ENCODE assay signal across 1 cellular context in the genomic region with DNA sequence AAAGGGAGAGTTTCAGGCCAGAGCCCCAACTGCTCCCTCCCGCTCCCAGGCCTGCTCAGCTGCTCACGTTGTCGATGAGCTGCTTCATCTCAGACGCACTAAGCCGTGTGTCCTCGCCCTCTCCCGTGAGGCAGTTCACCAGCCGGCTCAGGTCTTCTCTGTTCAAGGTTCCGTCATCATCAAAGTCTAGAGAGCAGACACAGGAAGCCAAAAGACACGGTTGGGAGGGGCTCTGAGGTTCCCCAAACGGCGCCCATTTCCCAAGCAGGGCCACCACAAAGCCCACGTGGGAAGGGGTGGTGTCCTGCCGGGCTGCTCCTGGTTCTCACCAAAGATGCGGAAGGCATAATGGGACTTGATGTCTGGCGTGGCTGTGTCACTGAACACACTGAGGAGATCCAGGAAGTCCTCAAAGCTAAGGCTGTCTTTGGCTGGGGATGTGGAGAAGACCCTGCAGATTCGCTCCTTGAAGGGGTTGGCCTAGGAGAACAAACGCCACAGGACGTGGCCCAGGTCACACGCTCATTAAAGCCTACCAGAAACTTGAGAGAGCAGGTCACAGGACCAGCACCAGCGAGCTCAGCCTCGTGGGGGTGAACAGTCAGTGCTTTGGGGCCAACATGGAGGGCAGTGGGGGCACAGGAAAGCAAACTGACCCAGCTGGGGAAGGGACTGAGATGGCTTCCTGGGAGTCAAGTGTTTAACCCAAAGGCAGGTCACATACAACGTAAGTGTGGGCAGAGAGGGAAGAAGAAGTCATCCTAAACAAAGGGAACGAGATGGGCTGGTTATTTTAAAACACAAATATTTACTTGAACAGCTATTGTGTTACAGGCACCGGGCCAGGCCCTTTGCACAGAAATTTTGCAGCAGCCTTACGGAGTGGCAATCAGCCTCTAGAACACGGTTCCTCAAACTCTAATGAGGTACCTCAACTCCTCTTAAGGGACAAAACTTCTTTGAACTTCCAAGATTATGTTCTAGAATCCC.
TF ChIP-seq lines count a peak whose summit lies in the region.

No MANE protein-coding gene starts in this region.

TF ChIP-seq in HepG2, 621 proteins besides CTCF, POLR2A, EP300 and RAD21:
- TF ChIP-seq, protein P1, sequence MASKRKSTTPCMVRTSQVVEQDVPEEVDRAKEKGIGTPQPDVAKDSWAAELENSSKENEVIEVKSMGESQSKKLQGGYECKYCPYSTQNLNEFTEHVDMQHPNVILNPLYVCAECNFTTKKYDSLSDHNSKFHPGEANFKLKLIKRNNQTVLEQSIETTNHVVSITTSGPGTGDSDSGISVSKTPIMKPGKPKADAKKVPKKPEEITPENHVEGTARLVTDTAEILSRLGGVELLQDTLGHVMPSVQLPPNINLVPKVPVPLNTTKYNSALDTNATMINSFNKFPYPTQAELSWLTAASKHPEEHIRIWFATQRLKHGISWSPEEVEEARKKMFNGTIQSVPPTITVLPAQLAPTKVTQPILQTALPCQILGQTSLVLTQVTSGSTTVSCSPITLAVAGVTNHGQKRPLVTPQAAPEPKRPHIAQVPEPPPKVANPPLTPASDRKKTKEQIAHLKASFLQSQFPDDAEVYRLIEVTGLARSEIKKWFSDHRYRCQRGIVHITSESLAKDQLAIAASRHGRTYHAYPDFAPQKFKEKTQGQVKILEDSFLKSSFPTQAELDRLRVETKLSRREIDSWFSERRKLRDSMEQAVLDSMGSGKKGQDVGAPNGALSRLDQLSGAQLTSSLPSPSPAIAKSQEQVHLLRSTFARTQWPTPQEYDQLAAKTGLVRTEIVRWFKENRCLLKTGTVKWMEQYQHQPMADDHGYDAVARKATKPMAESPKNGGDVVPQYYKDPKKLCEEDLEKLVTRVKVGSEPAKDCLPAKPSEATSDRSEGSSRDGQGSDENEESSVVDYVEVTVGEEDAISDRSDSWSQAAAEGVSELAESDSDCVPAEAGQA (IDR thresholded peaks at IDR 0.05; ENCODE audit: low read depth) = no peak
- TF ChIP-seq, protein P1 (CRISPR knock-in tag; IDR thresholded peaks at IDR 0.05; ENCODE audit: borderline replicate concordance) = no peak
- TF ChIP-seq ZNF7 (CRISPR knock-in tag; IDR thresholded peaks at IDR 0.05) = 0 out of 2 replicates have a peak, but pooled peaks have one; percentile 34
